ENCODE assay signal across 1 cellular context in genomic region chr1:28501925-28502324, GRCh38.
A peak's percentile ranks its signal among the peaks of the same experiment; 100 is the strongest.
TF ChIP-seq lines count a peak whose summit lies in the region.

No MANE protein-coding gene starts in this region.

TF ChIP-seq in GM12878, 131 proteins besides CTCF, POLR2A, EP300 and RAD21:
- no peak for TF ChIP-seq MTA2 (IDR thresholded peaks at IDR 0.05; ENCODE audit: low read depth)
- TF ChIP-seq PKNOX1 (IDR thresholded peaks at IDR 0.05): peak; percentile 74
